In the genomic region with DNA sequence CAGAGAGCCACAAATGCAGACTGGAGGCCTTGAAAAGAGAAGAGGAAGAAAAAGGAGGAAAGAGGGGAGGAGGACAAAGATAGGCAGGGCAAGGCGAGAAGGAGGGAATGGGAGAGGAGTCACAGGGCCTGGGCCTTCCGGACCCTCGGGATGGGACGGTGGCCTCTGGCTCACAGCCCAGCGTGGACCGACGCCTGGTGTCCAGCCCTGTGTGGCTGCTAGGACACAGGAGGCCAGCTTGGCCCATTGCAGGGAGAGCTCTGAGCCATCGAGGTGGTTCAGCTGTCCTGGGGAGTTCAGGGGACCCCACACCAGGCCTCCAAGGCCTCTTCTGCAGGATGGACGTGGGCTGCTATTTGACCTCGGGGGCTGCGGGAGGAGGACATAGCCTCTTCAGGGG, we compare ENCODE assay signal across 37 cellular contexts. TPM values are rescaled to one million over a fixed set of nuclear protein-coding genes. Genes with fewer than 3 reads are reported as not detected.
"Had no signal": no experiment of that assay in that cellular context is flagged by ENCODE, and none has a peak within 500 bp of the region (broad histone marks: within the 10 kb centered on the region; RNA-seq: fewer than 3 reads in every experiment).

No MANE protein-coding gene starts in this region.

- H3K27ac ChIP-seq: body of pancreas, epithelial cell of prostate, esophagus squamous epithelium, gastroesophageal sphincter had no signal

- DNase-seq: activated CD4-positive, alpha-beta memory T cell treated with anti-CD3 and anti-CD28 coated beads, Interleukin-2, amount 10 ng/mL, durations not matched to agents 7 days and 5 days; activated CD4-positive, alpha-beta T cell treated with anti-CD3 and anti-CD28 coated beads for 1 hour; activated CD4-positive, alpha-beta T cell treated with anti-CD3 and anti-CD28 coated beads for 4 hours; activated CD4-positive, alpha-beta T cell treated with anti-CD3 and anti-CD28 coated beads, Interleukin-2, amount 10 ng/mL, durations not matched to agents 7 days and 5 days; activated CD4-positive, alpha-beta T cell treated with anti-CD3 and anti-CD28 coated beads, Interleukin-2, amount 50 U/mL, for 4 hours; activated CD8-positive, alpha-beta memory T cell treated with anti-CD3 and anti-CD28 coated beads, Interleukin-2, amount 50 U/mL, for 48 hours; activated effector memory CD4-positive, alpha-beta T cell treated with Interleukin-2 at 50 U/mL for 16 hours; activated gamma-delta T cell treated with Interleukin-2 at 50 U/mL for 16 hours; activated naive CD4-positive, alpha-beta T cell treated with anti-CD3 and anti-CD28 coated beads, Interleukin-2, amount 50 U/mL, for 16 hours; activated naive CD4-positive, alpha-beta T cell treated with Interleukin-2 at 50 U/mL for 16 hours; activated T-cell treated with anti-CD3 and anti-CD28 coated beads for 4 hours; activated T-cell treated with anti-CD3 and anti-CD28 coated beads, Interleukin-2, amount 50 U/mL, for 24 hours; activated T-cell treated with anti-CD3 and anti-CD28 coated beads, Interleukin-2, amount 50 U/mL, for 72 hours; amygdala; aorta; body of pancreas; caudate nucleus; cortex of kidney; dermis blood vessel endothelial cell; effector CD8-positive, alpha-beta T cell; esophagus squamous epithelium; foreskin melanocyte; heart right ventricle; T-helper 2 cell had no signal

- H3K9me3 ChIP-seq: body of pancreas, esophagus squamous epithelium, gastroesophageal sphincter, heart right ventricle had no signal

- H3K9me3 Mint-ChIP-seq: activated CD4-positive, alpha-beta memory T cell treated with anti-CD3 and anti-CD28 coated beads, Interleukin-2, amount 10 ng/mL, durations not matched to agents 7 days and 5 days; activated CD4-positive, alpha-beta T cell treated with anti-CD3 and anti-CD28 coated beads, Interleukin-2, amount 10 ng/mL, durations not matched to agents 7 days and 5 days; activated T-cell treated with anti-CD3 and anti-CD28 coated beads, Interleukin-2, amount 50 U/mL, for 24 hours; activated T-cell treated with anti-CD3 and anti-CD28 coated beads, Interleukin-2, amount 50 U/mL, for 72 hours; WTC11 had no signal

- H3K4me3 ChIP-seq: body of pancreas, gastroesophageal sphincter, heart right ventricle had no signal

- ATAC-seq: activated T-cell treated with anti-CD3 and anti-CD28 coated beads, Interleukin-2, amount 50 U/mL, for 72 hours; body of pancreas; gastroesophageal sphincter; WTC11 had no signal

- H3K27ac Mint-ChIP-seq: activated CD4-positive, alpha-beta memory T cell treated with anti-CD3 and anti-CD28 coated beads, Interleukin-2, amount 10 ng/mL, durations not matched to agents 7 days and 5 days; activated CD4-positive, alpha-beta T cell treated with anti-CD3 and anti-CD28 coated beads, Interleukin-2, amount 10 ng/mL, durations not matched to agents 7 days and 5 days; activated naive CD8-positive, alpha-beta T cell; activated T-cell treated with anti-CD3 and anti-CD28 coated beads, Interleukin-2, amount 50 U/mL, for 24 hours; activated T-cell treated with anti-CD3 and anti-CD28 coated beads, Interleukin-2, amount 50 U/mL, for 72 hours; WTC11 had no signal

- H3K36me3 ChIP-seq: esophagus squamous epithelium, gastroesophageal sphincter, heart right ventricle had no signal

- H3K4me3 Mint-ChIP-seq: activated CD4-positive, alpha-beta memory T cell treated with anti-CD3 and anti-CD28 coated beads, Interleukin-2, amount 10 ng/mL, durations not matched to agents 7 days and 5 days; activated CD4-positive, alpha-beta T cell treated with anti-CD3 and anti-CD28 coated beads, Interleukin-2, amount 10 ng/mL, durations not matched to agents 7 days and 5 days; activated naive CD8-positive, alpha-beta T cell; activated T-cell treated with anti-CD3 and anti-CD28 coated beads, Interleukin-2, amount 50 U/mL, for 24 hours; activated T-cell treated with anti-CD3 and anti-CD28 coated beads, Interleukin-2, amount 50 U/mL, for 72 hours; WTC11 had no signal

- FAIRE-seq: colon, endometrium, endothelial cell of umbilical vein had no signal

- H3K27me3 ChIP-seq: body of pancreas had no signal

- H3K36me3 Mint-ChIP-seq: activated naive CD8-positive, alpha-beta T cell; WTC11 had no signal

RNA-seq across cellular contexts. Expression of gene MYO7A, which starts 9.4 kb away (rescaled TPM):
- total RNA-seq: chondrocyte had no signal

RNA-seq across cellular contexts. Expression of gene OMP, which starts 34.8 kb away (rescaled TPM):
- total RNA-seq: activated CD4-positive, alpha-beta memory T cell treated with anti-CD3 and anti-CD28 coated beads, Interleukin-2, amount 10 ng/mL, durations not matched to agents 7 days and 5 days; activated CD4-positive, alpha-beta T cell treated with anti-CD3 and anti-CD28 coated beads, Interleukin-2, amount 10 ng/mL, durations not matched to agents 7 days and 5 days; activated T-cell treated with anti-CD3 and anti-CD28 coated beads, Interleukin-2, amount 50 U/mL, for 72 hours; body of pancreas; chondrocyte; dermis blood vessel endothelial cell; fibroblast of villous mesenchyme; gastroesophageal sphincter; glomerular endothelial cell; T-helper 1 cell treated with Interleukin-12 subunit alpha and Interleukin-12 subunit beta and Interleukin-4 antibody, amounts not matched to agents 30 ng/mL and 1 ng/mL, for 36 hours; WTC11 had no signal
- polyA plus RNA-seq: adipose tissue, aorta, endothelial cell of umbilical vein, fibroblast of lung, heart right ventricle had no signal
